11 cellular contexts compared by ENCODE assay signal in genomic region chr20:15475483-15475882, GRCh38.
DNase-seq lines count a peak whose midpoint lies in the region; ATAC-seq and TF ChIP-seq lines count a peak whose summit lies in the region.
"Had no signal": no experiment of that assay in that cellular context is flagged by ENCODE, and none has a peak within 500 bp of the region (broad histone marks: within the 10 kb centered on the region; RNA-seq: fewer than 3 reads in every experiment).

No MANE protein-coding gene starts in this region.

- H3K27me3 ChIP-seq in lung (ENCODE audit: control insufficient read depth, insufficient read depth): no peaks in the 10 kb centered on the region
- no peaks in the 10 kb centered on the region for H3K27me3 ChIP-seq in gastroesophageal sphincter

- ATAC-seq in HG02759 (IDR thresholded peaks at IDR 0.05; ENCODE audit: unreplicated experiment): peak; percentile 76
- ATAC-seq in lung (ENCODE audit: insufficient read depth, low FRiP score): no peak
- ATAC-seq in gastroesophageal sphincter: no peak
- no peak for ATAC-seq in GM21528 (IDR thresholded peaks at IDR 0.05; ENCODE audit: low FRiP score, unreplicated experiment)
- no peak for ATAC-seq in activated T-cell treated with anti-CD3 and anti-CD28 coated beads, Interleukin-2, amount 50 U/mL, for 72 hours (replicated peaks in 1 of 2)

- TF ChIP-seq POLR2A in gastroesophageal sphincter (IDR thresholded peaks at IDR 0.05): no peak

- H3K9me3 ChIP-seq in lung (ENCODE audit: control insufficient read depth in 2 of 2, insufficient read depth in 1 of 2, low read length in 1 of 2) (no peaks in the 10 kb centered on the region), gastroesophageal sphincter (no peaks in the 10 kb centered on the region)

- no peak for TF ChIP-seq CTCF in Calu3 (IDR thresholded peaks at IDR 0.05; ENCODE audit: unreplicated experiment)
- TF ChIP-seq CTCF in lung (IDR thresholded peaks at IDR 0.05; ENCODE audit: control extremely low read depth, extremely low read depth): no peak
- no peak for TF ChIP-seq CTCF in gastroesophageal sphincter (IDR thresholded peaks at IDR 0.05)

- H3K27ac Mint-ChIP-seq in Calu3 (ENCODE audit: unreplicated experiment): no peak overlapping the region
- no peak overlapping the region for H3K27ac Mint-ChIP-seq in activated T-cell treated with anti-CD3 and anti-CD28 coated beads, Interleukin-2, amount 50 U/mL, for 72 hours
- H3K27ac Mint-ChIP-seq: stimulated activated naive CD8-positive, alpha-beta T cell treated with anti-CD3 and anti-CD28 coated beads, Interleukin-15, Interleukin-2, amounts not matched to agents 100 ng/mL and 50 ng/mL, for 24 hours had no signal

- DNase-seq in Calu3 (peak; percentile 20), RPMI8226 (peak; percentile 83), lung (ENCODE audit: low spot score) (peak; percentile 42), KG1 (lab: John Stamatoyannopoulos, UW) (no peak)
- DNase-seq in activated T-cell treated with anti-CD3 and anti-CD28 coated beads, Interleukin-2, amount 50 U/mL, for 72 hours: no peak
- DNase-seq: erythroblast had no signal

- H3K4me3 Mint-ChIP-seq in Calu3 (ENCODE audit: low read depth, unreplicated experiment): no peak overlapping the region
- H3K4me3 Mint-ChIP-seq in activated T-cell treated with anti-CD3 and anti-CD28 coated beads, Interleukin-2, amount 50 U/mL, for 72 hours: no peak overlapping the region
- H3K4me3 Mint-ChIP-seq: neural crest cell; stimulated activated naive CD8-positive, alpha-beta T cell treated with anti-CD3 and anti-CD28 coated beads, Interleukin-15, Interleukin-2, amounts not matched to agents 100 ng/mL and 50 ng/mL, for 24 hours had no signal

- H3K4me1 Mint-ChIP-seq in Calu3 (ENCODE audit: low read depth, unreplicated experiment): no peaks in the 10 kb centered on the region
- no peaks in the 10 kb centered on the region for H3K4me1 Mint-ChIP-seq in activated T-cell treated with anti-CD3 and anti-CD28 coated beads, Interleukin-2, amount 50 U/mL, for 72 hours (ENCODE audit: low read depth)
- H3K4me1 Mint-ChIP-seq: neural crest cell had no signal

- H3K27ac ChIP-seq in lung (ENCODE audit: low read depth in 1 of 2, low read length in 1 of 2) (no peak overlapping the region), gastroesophageal sphincter (no peak overlapping the region)

- TF ChIP-seq EP300 in gastroesophageal sphincter (IDR thresholded peaks at IDR 0.05): no peak

- 8 to 10% methylated on average over 5 of the region's 5 CpGs for WGBS in lung, 2 donors
- 0 to 17% methylated on average over 1 of the region's 5 CpGs for WGBS in gastroesophageal sphincter (ENCODE audit: low coverage in 1 of 2), 2 donors

- peaks cover 0 to 5% of the 10 kb centered on the region in 2 donors for H3K4me1 ChIP-seq in lung (ENCODE audit: control insufficient read depth in 2 of 2, insufficient read depth in 2 of 2, low read length in 2 of 2)
- H3K4me1 ChIP-seq in gastroesophageal sphincter: no peaks in the 10 kb centered on the region

- H3K9me3 Mint-ChIP-seq in Calu3 (ENCODE audit: low read depth, unreplicated experiment): no peaks in the 10 kb centered on the region
- peaks cover 3 to 4% of the 10 kb centered on the region in 2 donors for H3K9me3 Mint-ChIP-seq in activated T-cell treated with anti-CD3 and anti-CD28 coated beads, Interleukin-2, amount 50 U/mL, for 72 hours

- no peaks in the 10 kb centered on the region for H3K36me3 Mint-ChIP-seq in Calu3 (ENCODE audit: insufficient read depth, unreplicated experiment)
- peaks cover 0 to 2% of the 10 kb centered on the region in 2 donors for H3K36me3 Mint-ChIP-seq in activated T-cell treated with anti-CD3 and anti-CD28 coated beads, Interleukin-2, amount 50 U/mL, for 72 hours (ENCODE audit: insufficient read depth in 2 of 2)

- H3K36me3 ChIP-seq in lung (ENCODE audit: control insufficient read depth in 2 of 2, insufficient read depth in 2 of 2, low read length in 2 of 2) (no peaks in the 10 kb centered on the region), gastroesophageal sphincter (no peaks in the 10 kb centered on the region)

- intact Hi-C loops in Calu3 (cut with micrococcal nuclease; ENCODE audit: unreplicated experiment): no loop called here

- CTCF ChIA-PET in Calu3 (lab: Charles Lee): no interaction called here

- H3K27me3 Mint-ChIP-seq in Calu3 (ENCODE audit: unreplicated experiment): no peaks in the 10 kb centered on the region
- no peaks in the 10 kb centered on the region for H3K27me3 Mint-ChIP-seq in activated T-cell treated with anti-CD3 and anti-CD28 coated beads, Interleukin-2, amount 50 U/mL, for 72 hours (ENCODE audit: low read depth)
- H3K27me3 Mint-ChIP-seq: stimulated activated naive CD8-positive, alpha-beta T cell treated with anti-CD3 and anti-CD28 coated beads, Interleukin-15, Interleukin-2, amounts not matched to agents 100 ng/mL and 50 ng/mL, for 24 hours had no signal

- no TSS peak for BruUV-seq in Calu3 (replicated peaks; lab: Mats Ljungman, UMichigan)

- H3K4me3 ChIP-seq in lung (no peak overlapping the region), gastroesophageal sphincter (no peak overlapping the region)

Comparison
In these comparisons a context has a peak if more than half of its experiments do, and no peak if none do; other contexts are left out.
1. DNase-seq: peak in Calu3 (single experiment), RPMI8226 (single experiment) and lung (single experiment); none in KG1 (single experiment) and activated T-cell treated with anti-CD3 and anti-CD28 coated beads, Interleukin-2, amount 50 U/mL, for 72 hours (0 of 2).